In genomic region chr13:112643759-112644459, GRCh38 we compare ENCODE assay signal across 22 cellular contexts. TPM values are rescaled to one million over a fixed set of nuclear protein-coding genes. Genes with fewer than 3 reads are reported as not detected.
A peak's percentile ranks its signal among the peaks of the same experiment; 100 is the strongest.
DNase-seq lines count a peak whose midpoint lies in the region; ATAC-seq, FAIRE-seq and TF ChIP-seq lines count a peak whose summit lies in the region.
"Had no signal": no experiment of that assay in that cellular context is flagged by ENCODE, and none has a peak within 500 bp of the region (broad histone marks: within the 10 kb centered on the region; RNA-seq: fewer than 3 reads in every experiment).

No MANE protein-coding gene starts in this region.

- H3K4me1 ChIP-seq in small intestine (ENCODE audit: control insufficient read depth in 2 of 2, insufficient read depth in 1 of 2, low read depth in 1 of 2, low read length in 1 of 2) = no peaks in the 10 kb centered on the region
- H3K4me1 ChIP-seq: HAP-1, prostate gland had no signal

- H3K36me3 ChIP-seq in small intestine (ENCODE audit: control insufficient read depth in 2 of 2, insufficient read depth in 2 of 2, low read length in 2 of 2) = no peaks in the 10 kb centered on the region
- H3K36me3 ChIP-seq: HAP-1, Peyer's patch, prostate gland had no signal

- H3K27me3 ChIP-seq in small intestine (ENCODE audit: control insufficient read depth in 2 of 2, insufficient read depth in 2 of 2, low read length in 2 of 2) = no peaks in the 10 kb centered on the region
- H3K27me3 ChIP-seq: Peyer's patch had no signal

- peak; percentile 48 for DNase-seq in LNCaP clone FGC (ENCODE audit: low read depth)
- peak; percentile 64 for DNase-seq in NCI-H510A treated with DMSO at 0.1 percent for 48 hours (lab: John Stamatoyannopoulos, UW)
- peak; percentile 88 for DNase-seq in kidney tubule cell (ENCODE audit: low spot score)
- peak; percentile 23 for DNase-seq in small intestine
- no peak for DNase-seq in OCI-M2 (lab: John Stamatoyannopoulos, UW; ENCODE audit: unreplicated experiment)
- DNase-seq in cerebellar nuclear complex (lab: John Stamatoyannopoulos, UW) = no peak
- DNase-seq: activated naive CD8-positive, alpha-beta T cell treated with anti-CD3 and anti-CD28 coated beads, Interleukin-2, amount 10 ng/mL, durations not matched to agents 7 days and 5 days; immature natural killer cell; KBM-7; MV-4-11; Peyer's patch; stimulated activated CD4-positive, alpha-beta T cell treated with anti-CD3 and anti-CD28 coated beads, Interleukin-4, amount 100 ng/mL, for 24 hours had no signal

- H3K4me3 ChIP-seq in LNCaP clone FGC (ENCODE audit: low read depth, low read length) (no peak overlapping the region), small intestine (ENCODE audit: low read depth in 1 of 2, low read length in 2 of 2) (no peak overlapping the region)
- H3K4me3 ChIP-seq: coronary artery, HAP-1, Peyer's patch, prostate gland, smooth muscle cell had no signal

- TF ChIP-seq CTCF in LNCaP clone FGC (IDR thresholded peaks at IDR 0.05; ENCODE audit: control insufficient read depth, extremely low read depth, insufficient read depth) = no peak

- H3K9me3 ChIP-seq in small intestine (ENCODE audit: control insufficient read depth, low read depth) = no peaks in the 10 kb centered on the region
- H3K9me3 ChIP-seq: HAP-1, Peyer's patch, prostate gland had no signal

- 35 to 68% (median 53%) methylated on average over 9 of the region's 9 CpGs for WGBS in small intestine, 3 donors

- ATAC-seq in HG02798 (IDR thresholded peaks at IDR 0.05; ENCODE audit: poor library complexity, unreplicated experiment) (no peak), GM18520 (IDR thresholded peaks at IDR 0.05; ENCODE audit: unreplicated experiment) (no peak)
- ATAC-seq: activated T-helper 17 cell treated with anti-CD3 and anti-CD28 coated beads, Interleukin-2, amount 50 U/mL, for 72 hours; natural killer cell treated with Interleukin-12 subunit alpha and Interleukin-12 subunit beta and Interleukin-15 and Interleukin-18, amount 100 ng/mL, for 72 hours had no signal

- H3K27ac ChIP-seq in small intestine (ENCODE audit: low read depth in 1 of 2, low read length in 1 of 2) = no peak overlapping the region
- H3K27ac ChIP-seq: coronary artery, Peyer's patch, prostate gland had no signal

- no peak for FAIRE-seq in small intestine (lab: Jason Lieb, UNC)
- FAIRE-seq: endothelial cell of umbilical vein, G401.6 had no signal

RNA-seq across cellular contexts. Expression of gene ATP11A, which starts 45.9 kb away (rescaled TPM):
- 10 to 100 TPM in 1 of 3 donors, 1 to 10 TPM in 2; 3.2 to 15.1 (median 4.0) TPM for polyA plus RNA-seq in small intestine

RNA-seq across cellular contexts. Expression of gene TUBGCP3, which starts 56.0 kb away (rescaled TPM):
- 10 to 100 TPM in 2 of 3 donors, 1 to 10 TPM in 1; 5.4 to 13.9 (median 12.5) TPM for polyA plus RNA-seq in small intestine

Comparison
In these comparisons a context has a peak if more than half of its experiments do, and no peak if none do; other contexts are left out.
1. DNase-seq: peak in LNCaP clone FGC (single experiment), NCI-H510A treated with DMSO at 0.1 percent for 48 hours (single experiment), kidney tubule cell (single experiment) and small intestine (single experiment); none in OCI-M2 (single experiment) and cerebellar nuclear complex (0 of 2).